Comparison of ENCODE assay signal across 1 cellular context in the genomic region with DNA sequence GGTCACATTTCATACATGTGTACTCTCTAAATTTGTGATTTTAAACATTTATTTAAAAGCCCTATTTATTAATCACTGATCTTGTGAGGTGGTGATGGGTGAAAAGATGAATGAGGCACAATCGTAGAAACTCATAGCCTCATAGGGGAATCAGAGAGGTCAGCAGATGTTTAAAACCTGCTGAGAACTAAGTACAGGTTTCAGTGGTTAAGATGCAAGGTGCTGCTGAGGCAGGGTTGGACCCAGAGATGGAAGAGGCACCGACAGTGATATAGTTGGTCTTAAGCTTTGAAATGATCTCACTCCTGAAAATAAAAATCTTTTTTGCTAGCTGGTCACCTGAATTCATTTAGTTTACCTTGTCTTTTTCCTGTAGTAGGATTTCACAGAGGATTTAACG.
TF ChIP-seq lines count a peak whose summit lies in the region.

No MANE protein-coding gene starts in this region.

TF ChIP-seq in H1, 55 proteins besides CTCF, POLR2A, EP300 and RAD21:
- TF ChIP-seq NANOG (IDR thresholded peaks at IDR 0.05; ENCODE audit: insufficient read depth, low read depth, low read length, poor library complexity, severe bottlenecking), result no peak
